In the genomic region with DNA sequence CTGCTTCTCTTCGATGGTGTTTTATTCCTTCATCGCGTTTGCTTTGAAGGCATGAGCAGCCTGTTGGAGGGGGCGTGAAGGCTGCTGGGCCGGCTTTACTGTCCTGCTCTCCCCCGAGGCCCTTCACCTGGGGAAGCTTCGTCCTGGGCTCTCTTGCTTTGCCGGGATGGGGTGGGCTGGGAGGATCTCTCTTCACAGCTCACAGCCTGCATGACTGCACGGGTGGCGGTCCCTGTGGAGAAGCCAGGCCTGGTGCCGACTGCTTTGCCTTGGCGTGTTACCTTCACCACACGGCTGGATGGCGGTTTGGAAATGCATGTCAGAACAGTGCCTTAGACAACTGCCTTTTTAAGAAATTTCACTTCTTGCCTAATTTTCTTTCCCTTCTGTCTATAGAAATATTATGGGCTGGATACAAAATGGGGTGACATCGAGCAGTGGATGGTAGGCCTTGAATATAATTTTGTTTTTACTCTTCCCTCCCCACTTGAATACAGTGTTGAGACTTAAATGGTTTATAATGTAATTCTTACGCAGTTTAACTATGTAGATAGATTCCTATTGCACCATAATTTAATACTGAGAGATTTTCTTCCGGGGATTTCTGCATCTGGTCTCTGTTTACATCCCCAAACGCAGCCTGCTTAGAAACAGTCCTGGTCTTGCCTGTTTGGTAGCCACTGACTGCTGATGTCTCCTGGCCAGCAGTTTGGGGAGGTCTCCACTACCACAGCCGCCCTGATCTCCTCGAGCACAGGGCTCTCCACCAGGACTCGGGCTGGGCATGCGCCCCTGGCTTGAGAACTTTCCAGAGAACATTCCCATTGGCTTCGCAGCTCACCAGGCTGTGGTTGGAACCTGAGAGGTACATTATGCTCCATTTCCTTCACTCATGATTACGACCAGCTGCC, we compare ENCODE assay signal across 14 cellular contexts.
DNase-seq lines count a peak whose midpoint lies in the region; ATAC-seq, FAIRE-seq and TF ChIP-seq lines count a peak whose summit lies in the region.
"Had no signal": no experiment of that assay in that cellular context is flagged by ENCODE, and none has a peak within 500 bp of the region (broad histone marks: within the 10 kb centered on the region; RNA-seq: fewer than 3 reads in every experiment).

No MANE protein-coding gene starts in this region.

- TF ChIP-seq CTCF in activated B cell treated with CpG ODN at 0.5 μM for 24 hours (IDR thresholded peaks at IDR 0.05) = no peak
- no peak for TF ChIP-seq CTCF in gastroesophageal sphincter (IDR thresholded peaks at IDR 0.05)
- no peak for TF ChIP-seq CTCF in smooth muscle cell (IDR thresholded peaks at IDR 0.05; ENCODE audit: borderline replicate concordance, insufficient read depth, poor library complexity, severe bottlenecking)

- H3K9me3 ChIP-seq in gastroesophageal sphincter (no peaks in the 10 kb centered on the region), smooth muscle cell (replicated peaks; ENCODE audit: low read depth) (no peaks in the 10 kb centered on the region)
- H3K9me3 ChIP-seq: right lobe of liver, tibial nerve had no signal

- no peak for TF ChIP-seq POLR2A in gastroesophageal sphincter (IDR thresholded peaks at IDR 0.05)

- CTCF ChIA-PET in activated CD4-positive, alpha-beta T cell treated with anti-CD3 and anti-CD28 coated beads, Interleukin-2, amount 10 ng/mL, durations not matched to agents 7 days and 5 days (lab: Charles Lee) = interaction anchor here (1.0 to 1.2 kb wide), 3 partner anchors 10 to 43 kb away, joined by 3 read pairs; no protein-coding TSS in a partner anchor
- CTCF ChIA-PET in activated B cell treated with CpG ODN at 0.5 μM for 24 hours (lab: Charles Lee) = interaction anchor here (1.2 kb wide), 1 partner anchor 44 kb away, joined by 4 read pairs; no protein-coding TSS in a partner anchor

- H3K9me3 Mint-ChIP-seq in activated CD4-positive, alpha-beta T cell treated with anti-CD3 and anti-CD28 coated beads, Interleukin-2, amount 10 ng/mL, durations not matched to agents 7 days and 5 days = no peaks in the 10 kb centered on the region
- no peaks in the 10 kb centered on the region for H3K9me3 Mint-ChIP-seq in activated B cell treated with CpG ODN at 0.5 μM for 24 hours

- no peaks in the 10 kb centered on the region for H3K27me3 ChIP-seq in gastroesophageal sphincter
- no peaks in the 10 kb centered on the region for H3K27me3 ChIP-seq in smooth muscle cell (ENCODE audit: low read depth)
- H3K27me3 ChIP-seq: right lobe of liver, tibial nerve had no signal

- peak overlapping the region in 3 of 4 donors; percentile 59 to 85 (median 81) for H3K27ac ChIP-seq in gastroesophageal sphincter
- peak overlapping the region; percentile 4 for H3K27ac ChIP-seq in smooth muscle cell (ENCODE audit: low read depth)
- H3K27ac ChIP-seq in substantia nigra (ENCODE audit: low read depth, low read length, poor library complexity, severe bottlenecking) = no peak overlapping the region
- H3K27ac ChIP-seq: right lobe of liver, tibial nerve had no signal

- intact Hi-C loops in activated B cell treated with CpG ODN at 0.5 μM for 24 hours (cut with micrococcal nuclease) = loop anchor here (2.0 kb wide), 1 partner anchor 15 kb away; no protein-coding TSS in a partner anchor

- peaks cover 46% of the 10 kb centered on the region for H3K36me3 Mint-ChIP-seq in activated CD4-positive, alpha-beta T cell treated with anti-CD3 and anti-CD28 coated beads, Interleukin-2, amount 10 ng/mL, durations not matched to agents 7 days and 5 days (ENCODE audit: low read depth)
- H3K36me3 Mint-ChIP-seq in activated B cell treated with CpG ODN at 0.5 μM for 24 hours (ENCODE audit: low read depth) = peaks cover 59% of the 10 kb centered on the region

- peaks cover 14% of the 10 kb centered on the region for H3F3A ChIP-seq in smooth muscle cell (ENCODE audit: low read depth)

- H3K4me1 ChIP-seq in gastroesophageal sphincter (peaks cover 11 to 88% (median 16%) of the 10 kb centered on the region in 3 donors), smooth muscle cell (ENCODE audit: low read depth) (peaks cover 17% of the 10 kb centered on the region)

- no peak overlapping the region for H3K9ac ChIP-seq in smooth muscle cell (ENCODE audit: low read depth)

- H3K4me3 ChIP-seq in gastroesophageal sphincter = no peak overlapping the region
- no peak overlapping the region for H3K4me3 ChIP-seq in smooth muscle cell
- H3K4me3 ChIP-seq: right lobe of liver, tibial nerve had no signal

- TF ChIP-seq EP300 in gastroesophageal sphincter (IDR thresholded peaks at IDR 0.05) = no peak

- DNase-seq in activated CD4-positive, alpha-beta T cell treated with anti-CD3 and anti-CD28 coated beads, Interleukin-2, amount 10 ng/mL, durations not matched to agents 7 days and 5 days = no peak
- no peak for DNase-seq in activated CD4-positive, alpha-beta T cell treated with anti-CD3 and anti-CD28 coated beads, Interleukin-2, amount 50 U/mL, for 48 hours
- DNase-seq in activated B cell treated with CpG ODN at 0.5 μM for 24 hours = no peak
- no peak for DNase-seq in smooth muscle cell (lab: John Stamatoyannopoulos, UW; ENCODE audit: unreplicated experiment)
- DNase-seq in urothelium cell line (ENCODE audit: low spot score) = no peak
- DNase-seq in substantia nigra (lab: John Stamatoyannopoulos, UW) = no peak
- no peak for DNase-seq in NAMALWA (ENCODE audit: low spot score)
- DNase-seq: 8988T, KBM-7, SHP77 had no signal

- peaks cover 0 to 11% of the 10 kb centered on the region in 2 donors for H3K36me3 ChIP-seq in gastroesophageal sphincter
- no peaks in the 10 kb centered on the region for H3K36me3 ChIP-seq in smooth muscle cell (ENCODE audit: low read depth)
- H3K36me3 ChIP-seq: right lobe of liver had no signal

- no peaks in the 10 kb centered on the region for H3K27me3 Mint-ChIP-seq in activated CD4-positive, alpha-beta T cell treated with anti-CD3 and anti-CD28 coated beads, Interleukin-2, amount 10 ng/mL, durations not matched to agents 7 days and 5 days
- H3K27me3 Mint-ChIP-seq in activated B cell treated with CpG ODN at 0.5 μM for 24 hours = no peaks in the 10 kb centered on the region

- 91 to 93% methylated on average over 12 to 16 of the region's 24 CpGs for WGBS in gastroesophageal sphincter (ENCODE audit: low coverage in 1 of 2), 2 donors
- WGBS in smooth muscle cell (ENCODE audit: low lambda C conversion rate) = 86% methylated on average over 24 of the region's 24 CpGs

- peaks cover 42% of the 10 kb centered on the region for H4K20me1 ChIP-seq in smooth muscle cell (ENCODE audit: low read depth)

- peaks cover 29% of the 10 kb centered on the region for H3K79me2 ChIP-seq in smooth muscle cell (ENCODE audit: low read depth)

- peak overlapping the region; percentile 32 for H3K27ac Mint-ChIP-seq in activated CD4-positive, alpha-beta T cell treated with anti-CD3 and anti-CD28 coated beads, Interleukin-2, amount 10 ng/mL, durations not matched to agents 7 days and 5 days
- H3K27ac Mint-ChIP-seq in activated B cell treated with CpG ODN at 0.5 μM for 24 hours = peak overlapping the region; percentile 64

- no peak overlapping the region for H3K4me2 ChIP-seq in smooth muscle cell

- peaks cover 43% of the 10 kb centered on the region for H3K4me1 Mint-ChIP-seq in activated CD4-positive, alpha-beta T cell treated with anti-CD3 and anti-CD28 coated beads, Interleukin-2, amount 10 ng/mL, durations not matched to agents 7 days and 5 days
- H3K4me1 Mint-ChIP-seq in activated B cell treated with CpG ODN at 0.5 μM for 24 hours = peaks cover 39% of the 10 kb centered on the region

- FAIRE-seq in urothelium cell line (lab: Jason Lieb, UNC) = no peak
- FAIRE-seq: D721Med had no signal

- H2AFZ ChIP-seq in smooth muscle cell (ENCODE audit: low read depth) = no peak overlapping the region

- ATAC-seq in activated B cell treated with CpG ODN at 0.5 μM for 24 hours (ENCODE audit: low read depth) = no peak
- no peak for ATAC-seq in gastroesophageal sphincter
- ATAC-seq: right lobe of liver had no signal

- POLR2A ChIA-PET in activated CD4-positive, alpha-beta T cell treated with anti-CD3 and anti-CD28 coated beads, Interleukin-2, amount 10 ng/mL, durations not matched to agents 7 days and 5 days (lab: Charles Lee) = no interaction called here
- POLR2A ChIA-PET in activated B cell treated with CpG ODN at 0.5 μM for 24 hours (lab: Charles Lee) = no interaction called here

- no peak overlapping the region for H3K4me3 Mint-ChIP-seq in activated CD4-positive, alpha-beta T cell treated with anti-CD3 and anti-CD28 coated beads, Interleukin-2, amount 10 ng/mL, durations not matched to agents 7 days and 5 days
- no peak overlapping the region for H3K4me3 Mint-ChIP-seq in activated B cell treated with CpG ODN at 0.5 μM for 24 hours
